ENCODE assay signal across 8 cellular contexts in the genomic region with DNA sequence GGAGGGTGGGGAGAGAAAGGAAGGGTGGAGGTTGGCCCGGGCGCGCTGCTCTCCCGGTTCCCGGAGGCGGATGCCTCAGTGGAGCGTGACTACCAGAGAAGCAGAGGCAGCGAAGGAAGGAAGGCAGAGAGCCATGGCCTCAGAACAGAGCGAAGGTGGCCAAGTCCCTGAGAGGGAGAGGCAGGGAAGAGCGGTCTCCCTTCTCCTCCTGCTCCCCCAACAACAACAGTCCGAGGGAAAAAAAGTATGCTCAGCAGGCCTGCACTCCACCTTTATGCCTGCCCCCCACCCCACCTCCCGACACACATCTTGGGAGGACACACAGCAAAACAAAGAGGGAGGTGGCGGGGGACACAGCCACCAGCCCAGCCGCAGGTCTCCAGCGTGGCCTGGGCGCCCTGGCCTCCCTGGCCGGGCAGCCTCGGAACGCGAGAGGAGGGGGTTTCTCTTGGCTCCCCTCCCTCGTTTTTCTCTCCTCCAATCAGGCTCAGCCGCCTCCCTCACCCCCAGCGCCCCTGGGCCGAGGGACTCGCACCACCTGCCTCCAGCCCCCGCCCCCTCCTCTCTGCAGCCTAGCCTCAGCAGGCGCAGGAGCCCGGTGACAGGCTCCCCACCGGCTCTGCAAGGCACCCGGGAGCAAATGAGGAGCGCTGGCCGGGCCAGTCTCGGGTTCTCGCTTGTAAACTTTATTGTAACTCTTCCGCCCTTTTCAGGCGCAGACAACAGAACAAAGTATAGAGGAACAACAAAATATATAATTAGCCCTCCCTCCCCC. TPM values are rescaled to one million over a fixed set of nuclear protein-coding genes. Genes with fewer than 3 reads are reported as not detected.
A peak's percentile ranks its signal among the peaks of the same experiment; 100 is the strongest.
DNase-seq lines count a peak whose midpoint lies in the region; ATAC-seq lines count a peak whose summit lies in the region.

No MANE protein-coding gene starts in this region.

- DNase-seq in A172 (ENCODE audit: low spot score): peak; percentile 60
- DNase-seq in H4 (ENCODE audit: low spot score): peak; percentile 31
- peak; percentile 88 for DNase-seq in SHP77 treated with DMSO at 0.1 percent for 48 hours (lab: John Stamatoyannopoulos, UW)
- peak; percentile 38 for DNase-seq in kidney glomerular epithelial cell (lab: John Stamatoyannopoulos, UW)
- DNase-seq in NCI-H446 (lab: John Stamatoyannopoulos, UW): no peak

- no peak for ATAC-seq in HG03432 (IDR thresholded peaks at IDR 0.05; ENCODE audit: unreplicated experiment)
- ATAC-seq in GM18517 (IDR thresholded peaks at IDR 0.05; ENCODE audit: unreplicated experiment): no peak
- ATAC-seq in HG02884 (IDR thresholded peaks at IDR 0.05; ENCODE audit: unreplicated experiment): no peak

RNA-seq across cellular contexts. Expression of a gene that starts 1.1 kb away (rescaled TPM):
- 22.4 and 24.7 TPM in 2 replicates for total RNA-seq in A172 (2014; rRNA removed; shearing (Covaris generic))
- total RNA-seq in H4 (2014; rRNA removed; shearing (Covaris generic)): 21.2 and 22.4 TPM in 2 replicates

RNA-seq across cellular contexts. Expression of a gene that starts 3.2 kb away (rescaled TPM):
- 34.8 and 56.0 TPM in 2 replicates for total RNA-seq in A172 (2014; rRNA removed; shearing (Covaris generic))
- 1.2 and 6.3 TPM in 2 replicates for total RNA-seq in H4 (2014; rRNA removed; shearing (Covaris generic))

RNA-seq across cellular contexts. Expression of a gene that starts 7.1 kb away (rescaled TPM):
- 40.2 and 58.7 TPM in 2 replicates for total RNA-seq in A172 (2014; rRNA removed; shearing (Covaris generic))
- 1.4 and 3.1 TPM in 2 replicates for total RNA-seq in H4 (2014; rRNA removed; shearing (Covaris generic))

RNA-seq across cellular contexts. Expression of a gene that starts 14.3 kb away (rescaled TPM):
- 6.2 and 8.3 TPM in 2 replicates for total RNA-seq in A172 (2014; rRNA removed; shearing (Covaris generic))
- 23.1 and 26.1 TPM in 2 replicates for total RNA-seq in H4 (2014; rRNA removed; shearing (Covaris generic))

RNA-seq across cellular contexts. Expression of a gene that starts 18.3 kb away (rescaled TPM):
- 2.0 and 2.4 TPM in 2 replicates for total RNA-seq in A172 (2014; rRNA removed; shearing (Covaris generic))
- 0.43 TPM in 1 of 2 replicates, not detected in the other for total RNA-seq in H4 (2014; rRNA removed; shearing (Covaris generic))

Comparison
In these comparisons a context has a peak if more than half of its experiments do, and no peak if none do; other contexts are left out.
1. DNase-seq: peak in A172 (single experiment), H4 (single experiment), SHP77 treated with DMSO at 0.1 percent for 48 hours (single experiment) and kidney glomerular epithelial cell (single experiment); none in NCI-H446 (0 of 2).
2. RNA of a gene that starts 7.1 kb away (total RNA-seq): 40.2 to 58.7 TPM in A172; 1.4 to 3.1 TPM in H4; every median in the first group is over 10 times any median in the second.